In genomic region chr1:116881879-116882520, GRCh38 we compare ENCODE assay signal across 9 cellular contexts. TPM values are rescaled to one million over a fixed set of nuclear protein-coding genes. Genes with fewer than 3 reads are reported as not detected.
DNase-seq lines count a peak whose midpoint lies in the region; ATAC-seq and TF ChIP-seq lines count a peak whose summit lies in the region.
"Had no signal": no experiment of that assay in that cellular context is flagged by ENCODE, and none has a peak within 500 bp of the region (broad histone marks: within the 10 kb centered on the region; RNA-seq: fewer than 3 reads in every experiment).

No MANE protein-coding gene starts in this region.

- peak; percentile 50 for DNase-seq in activated T-cell treated with anti-CD3 and anti-CD28 coated beads, Interleukin-2, amount 50 U/mL, for 24 hours
- DNase-seq in activated T-cell treated with anti-CD3 and anti-CD28 coated beads, Interleukin-2, amount 50 U/mL, for 1 hour = no peak
- DNase-seq in NAMALWA (ENCODE audit: low spot score) = peak; percentile 19
- DNase-seq in activated T-helper 2 cell treated with anti-CD3 and anti-CD28 coated beads, Interferon-gamma antibody, Interleukin-2, Interleukin-4, amounts not matched to agents 10 μg/mL and 5 μg/mL and 100 μg/mL, durations not matched to agents 14 hours and 24 hours and 36 hours (ENCODE audit: low spot score) = peak; percentile 31
- DNase-seq in heart right ventricle = peak in 1 of 2 donors; percentile 53
- DNase-seq in stimulated activated CD4-positive, alpha-beta T cell treated with anti-CD3 and anti-CD28 coated beads, TNF-alpha, amount 100 ng/mL, for 24 hours (ENCODE audit: low read depth in 3 of 3) = peak in 2 of 3 experiments; percentile 14 to 33
- DNase-seq in AML-193 (lab: John Stamatoyannopoulos, UW) = no peak

- H3K4me1 ChIP-seq in heart right ventricle = peaks cover 12 to 40% (median 23%) of the 10 kb centered on the region in 9 donors

- no peaks in the 10 kb centered on the region for H3K9me3 Mint-ChIP-seq in activated T-cell treated with anti-CD3 and anti-CD28 coated beads, Interleukin-2, amount 50 U/mL, for 24 hours
- H3K9me3 Mint-ChIP-seq in activated T-helper 2 cell treated with anti-CD3 and anti-CD28 coated beads, Interferon-gamma antibody, Interleukin-2, Interleukin-4, amounts not matched to agents 10 μg/mL and 5 μg/mL and 100 μg/mL, durations not matched to agents 14 hours and 24 hours and 36 hours = no peaks in the 10 kb centered on the region

- no peak overlapping the region for H3K27ac Mint-ChIP-seq in activated T-cell treated with anti-CD3 and anti-CD28 coated beads, Interleukin-2, amount 50 U/mL, for 24 hours
- H3K27ac Mint-ChIP-seq in activated T-helper 2 cell treated with anti-CD3 and anti-CD28 coated beads, Interferon-gamma antibody, Interleukin-2, Interleukin-4, amounts not matched to agents 10 μg/mL and 5 μg/mL and 100 μg/mL, durations not matched to agents 14 hours and 24 hours and 36 hours = no peak overlapping the region
- H3K27ac Mint-ChIP-seq: activated naive CD8-positive, alpha-beta T cell had no signal

- intact Hi-C loops in activated T-helper 2 cell treated with anti-CD3 and anti-CD28 coated beads, Interferon-gamma antibody, Interleukin-2, Interleukin-4, amounts not matched to agents 10 μg/mL and 5 μg/mL and 100 μg/mL, durations not matched to agents 14 hours and 24 hours and 36 hours (cut with micrococcal nuclease) = no loop called here
- intact Hi-C loops in heart right ventricle (cut with DNase I) = no loop called here

- peak in 6 of 9 donors; percentile 20 to 35 (median 26) for TF ChIP-seq CTCF in heart right ventricle (IDR thresholded peaks at IDR 0.05)

- H3K9me3 ChIP-seq in heart right ventricle = no peaks in the 10 kb centered on the region

- peak overlapping the region; percentile 30 to 87 (median 67) for H3K27ac ChIP-seq in heart right ventricle

- H3K27me3 ChIP-seq in heart right ventricle = no peaks in the 10 kb centered on the region

- H3K27me3 Mint-ChIP-seq in activated T-cell treated with anti-CD3 and anti-CD28 coated beads, Interleukin-2, amount 50 U/mL, for 24 hours = no peaks in the 10 kb centered on the region
- no peaks in the 10 kb centered on the region for H3K27me3 Mint-ChIP-seq in activated T-helper 2 cell treated with anti-CD3 and anti-CD28 coated beads, Interferon-gamma antibody, Interleukin-2, Interleukin-4, amounts not matched to agents 10 μg/mL and 5 μg/mL and 100 μg/mL, durations not matched to agents 14 hours and 24 hours and 36 hours (ENCODE audit: low read depth)
- H3K27me3 Mint-ChIP-seq: activated naive CD8-positive, alpha-beta T cell had no signal

- H3K36me3 Mint-ChIP-seq in activated T-cell treated with anti-CD3 and anti-CD28 coated beads, Interleukin-2, amount 50 U/mL, for 24 hours (ENCODE audit: low read depth) = no peaks in the 10 kb centered on the region
- no peaks in the 10 kb centered on the region for H3K36me3 Mint-ChIP-seq in activated T-helper 2 cell treated with anti-CD3 and anti-CD28 coated beads, Interferon-gamma antibody, Interleukin-2, Interleukin-4, amounts not matched to agents 10 μg/mL and 5 μg/mL and 100 μg/mL, durations not matched to agents 14 hours and 24 hours and 36 hours (ENCODE audit: low read depth)
- H3K36me3 Mint-ChIP-seq: activated naive CD8-positive, alpha-beta T cell had no signal

- H3K4me3 ChIP-seq in heart right ventricle = no peak overlapping the region

- H3K4me3 Mint-ChIP-seq in activated T-cell treated with anti-CD3 and anti-CD28 coated beads, Interleukin-2, amount 50 U/mL, for 24 hours = no peak overlapping the region
- no peak overlapping the region for H3K4me3 Mint-ChIP-seq in activated T-helper 2 cell treated with anti-CD3 and anti-CD28 coated beads, Interferon-gamma antibody, Interleukin-2, Interleukin-4, amounts not matched to agents 10 μg/mL and 5 μg/mL and 100 μg/mL, durations not matched to agents 14 hours and 24 hours and 36 hours (ENCODE audit: low read depth)
- H3K4me3 Mint-ChIP-seq: activated naive CD8-positive, alpha-beta T cell had no signal

- 77 to 80% methylated on average over 9 of the region's 9 CpGs for WGBS in heart right ventricle, 2 donors

- peaks cover 13% of the 10 kb centered on the region for H3K4me1 Mint-ChIP-seq in activated T-cell treated with anti-CD3 and anti-CD28 coated beads, Interleukin-2, amount 50 U/mL, for 24 hours (ENCODE audit: low read depth)
- peaks cover 21% of the 10 kb centered on the region for H3K4me1 Mint-ChIP-seq in activated T-helper 2 cell treated with anti-CD3 and anti-CD28 coated beads, Interferon-gamma antibody, Interleukin-2, Interleukin-4, amounts not matched to agents 10 μg/mL and 5 μg/mL and 100 μg/mL, durations not matched to agents 14 hours and 24 hours and 36 hours (ENCODE audit: low read depth)

- ATAC-seq in heart right ventricle = peak; percentile 38 to 79 (median 66)
- no peak for ATAC-seq in HG02884 (IDR thresholded peaks at IDR 0.05; ENCODE audit: unreplicated experiment)

- H3K36me3 ChIP-seq in heart right ventricle = no peaks in the 10 kb centered on the region

RNA-seq across cellular contexts. Expression of gene PTGFRN, which starts 27.7 kb away (rescaled TPM):
- 19.1 and 23.2 TPM in 2 replicates for total RNA-seq in activated T-helper 2 cell treated with anti-CD3 and anti-CD28 coated beads, Interferon-gamma antibody, Interleukin-2, Interleukin-4, amounts not matched to agents 10 μg/mL and 5 μg/mL and 100 μg/mL, durations not matched to agents 14 hours and 24 hours and 36 hours
- total RNA-seq in heart right ventricle = 100 to 1,000 TPM in 8 of 10 donors, 10 to 100 TPM in 2; 76.8 to 318 (median 178) TPM
- 10 to 100 TPM; 21.2 to 84.4 TPM for polyA plus RNA-seq in heart right ventricle

Comparison
In these comparisons a context has a peak if more than half of its experiments do, and no peak if none do; other contexts are left out.
1. DNase-seq: peak in activated T-cell treated with anti-CD3 and anti-CD28 coated beads, Interleukin-2, amount 50 U/mL, for 24 hours (single experiment), NAMALWA (single experiment), activated T-helper 2 cell treated with anti-CD3 and anti-CD28 coated beads, Interferon-gamma antibody, Interleukin-2, Interleukin-4, amounts not matched to agents 10 μg/mL and 5 μg/mL and 100 μg/mL, durations not matched to agents 14 hours and 24 hours and 36 hours (single experiment) and stimulated activated CD4-positive, alpha-beta T cell treated with anti-CD3 and anti-CD28 coated beads, TNF-alpha, amount 100 ng/mL, for 24 hours (2 of 3); none in activated T-cell treated with anti-CD3 and anti-CD28 coated beads, Interleukin-2, amount 50 U/mL, for 1 hour (single experiment) and AML-193 (0 of 2).